ENCODE assay signal across 8 cellular contexts in the genomic region with DNA sequence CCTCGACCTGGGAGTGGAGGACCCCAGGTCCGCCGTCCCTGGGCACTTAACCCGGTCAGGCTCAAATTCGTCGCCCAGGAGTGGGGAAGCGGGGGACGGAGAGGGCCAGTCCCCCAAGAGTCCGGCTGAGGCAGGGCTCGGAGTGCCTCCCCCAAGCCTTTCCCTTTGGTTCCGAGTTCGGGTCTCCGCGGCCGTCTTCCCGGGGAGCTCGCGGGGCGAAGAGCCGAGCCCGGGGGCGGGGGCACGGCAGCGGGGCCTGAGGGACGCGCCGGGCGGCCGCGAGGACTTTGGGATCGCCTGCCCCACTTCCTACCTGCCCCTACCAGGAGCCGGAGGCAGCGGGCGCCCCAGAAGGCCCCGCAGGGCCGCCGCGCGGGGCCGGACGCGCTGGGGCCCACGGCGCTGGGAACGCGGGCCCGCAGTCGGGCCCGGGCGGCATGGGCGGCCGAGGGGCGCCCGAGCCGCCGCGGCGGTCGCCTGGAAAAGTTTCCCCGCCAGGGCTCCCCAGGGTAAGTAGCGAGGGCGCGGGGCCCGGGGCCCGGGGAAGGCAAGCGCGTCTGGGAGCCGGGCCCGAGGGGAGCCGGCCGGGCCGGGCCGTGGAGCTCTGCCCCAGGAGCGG. TPM values are rescaled to one million over a fixed set of nuclear protein-coding genes. Genes with fewer than 3 reads are reported as not detected.
DNase-seq lines count a peak whose midpoint lies in the region; ATAC-seq and TF ChIP-seq lines count a peak whose summit lies in the region.

No MANE protein-coding gene starts in this region.

- no peaks in the 10 kb centered on the region for H3K9me3 Mint-ChIP-seq in activated T-cell treated with anti-CD3 and anti-CD28 coated beads, Interleukin-2, amount 50 U/mL, for 72 hours

- peaks cover 29 to 36% of the 10 kb centered on the region in 2 donors for H3K36me3 Mint-ChIP-seq in activated T-cell treated with anti-CD3 and anti-CD28 coated beads, Interleukin-2, amount 50 U/mL, for 72 hours (ENCODE audit: insufficient read depth in 2 of 2)

- H3K27ac Mint-ChIP-seq in activated T-cell treated with anti-CD3 and anti-CD28 coated beads, Interleukin-2, amount 50 U/mL, for 72 hours, result peak overlapping the region; percentile 100

- peak overlapping the region; percentile 96 to 99 for H3K4me3 Mint-ChIP-seq in activated T-cell treated with anti-CD3 and anti-CD28 coated beads, Interleukin-2, amount 50 U/mL, for 72 hours

- no peak for TF ChIP-seq CTCF in GM12864 (IDR thresholded peaks at IDR 0.05; ENCODE audit: low read depth, low read length, missing control alignments)
- TF ChIP-seq CTCF in foreskin fibroblast (IDR thresholded peaks at IDR 0.05; ENCODE audit: low read depth, low read length), result no peak
- TF ChIP-seq CTCF in ovary (IDR thresholded peaks at IDR 0.05), result no peak

- peak in 1 of 2 donors; percentile 6 for ATAC-seq in activated T-cell treated with anti-CD3 and anti-CD28 coated beads, Interleukin-2, amount 50 U/mL, for 72 hours (replicated peaks in 1 of 2)
- ATAC-seq in GM21423 (IDR thresholded peaks at IDR 0.05; ENCODE audit: unreplicated experiment), result no peak

- intact Hi-C loops in ovary (cut with DNase I), result loop anchor here in 1 of 4 donors (10.0 kb wide), 1 partner anchor 156 kb away; the partner anchor contains the start of gene BLM

- H3K4me1 Mint-ChIP-seq in activated T-cell treated with anti-CD3 and anti-CD28 coated beads, Interleukin-2, amount 50 U/mL, for 72 hours (ENCODE audit: low read depth), result peaks cover 71% of the 10 kb centered on the region

- H3K4me3 ChIP-seq in GM12864 (ENCODE audit: low read depth, low read length) (peak overlapping the region; percentile 66), foreskin fibroblast (ENCODE audit: low read depth in 1 of 2, low read length in 2 of 2) (peak overlapping the region; percentile 74 to 75), ovary (peak overlapping the region; percentile 94)

- H3K27me3 ChIP-seq in ovary, result no peaks in the 10 kb centered on the region

- DNase-seq in GM12864 (ENCODE audit: low read depth), result no peak
- DNase-seq in HT1080 (ENCODE audit: low read depth), result peak; percentile 50
- DNase-seq in activated T-cell treated with anti-CD3 and anti-CD28 coated beads, Interleukin-2, amount 50 U/mL, for 72 hours, result peak in 1 of 2 donors; percentile 51
- peak in 1 of 2 donors; percentile 68 for DNase-seq in foreskin fibroblast
- DNase-seq in ovary, result peak; percentile 38 to 68 (median 57)
- no peak for DNase-seq in COLO829 (ENCODE audit: low spot score)
- DNase-seq in AML-193 (lab: John Stamatoyannopoulos, UW), result no peak

- TF ChIP-seq POLR2A in ovary (IDR thresholded peaks at IDR 0.05), result no peak

- WGBS in ovary, 3 donors, result 0 to 1% (median 0%) methylated on average over 12 to 74 of the region's 74 CpGs

- no peaks in the 10 kb centered on the region for H3K9me3 ChIP-seq in ovary

- no peak for TF ChIP-seq EP300 in ovary (IDR thresholded peaks at IDR 0.05)

- H3K36me3 ChIP-seq in ovary, result no peaks in the 10 kb centered on the region

- peak overlapping the region; percentile 88 to 97 for H3K27ac ChIP-seq in ovary

- H3K4me1 ChIP-seq in ovary (ENCODE audit: insufficient read depth), result peaks cover 15% of the 10 kb centered on the region

- no peaks in the 10 kb centered on the region for H3K27me3 Mint-ChIP-seq in activated T-cell treated with anti-CD3 and anti-CD28 coated beads, Interleukin-2, amount 50 U/mL, for 72 hours (ENCODE audit: low read depth)

RNA-seq across cellular contexts. Expression of gene FURIN, which starts 2.8 kb away (rescaled TPM):
- total RNA-seq in HT1080 (2014; rRNA removed; shearing (Covaris generic)), result 61.6 and 84.3 TPM in 2 replicates
- polyA plus RNA-seq in HT1080 (2015; cell fraction: cytosol; rRNA removed), result 110 and 117 TPM in 2 replicates
- 79.1 TPM in 2 replicates for polyA plus RNA-seq in HT1080 (2015; cell fraction: nucleus; rRNA removed)
- total RNA-seq in activated T-cell treated with anti-CD3 and anti-CD28 coated beads, Interleukin-2, amount 50 U/mL, for 72 hours, result 100 to 1,000 TPM; 604 to 721 TPM
- total RNA-seq in ovary, result 10 to 100 TPM; 17.9 to 38.6 (median 35.1) TPM
- polyA plus RNA-seq in ovary, result 10 to 100 TPM in 1 of 2 donors, 1 to 10 TPM in 1; 6.2 to 33.7 TPM

RNA-seq across cellular contexts. Expression of gene FES, which starts 13.1 kb away (rescaled TPM):
- total RNA-seq in HT1080 (2014; rRNA removed; shearing (Covaris generic)), result 8.8 and 15.0 TPM in 2 replicates
- 4.2 and 4.7 TPM in 2 replicates for polyA plus RNA-seq in HT1080 (2015; cell fraction: cytosol; rRNA removed)
- polyA plus RNA-seq in HT1080 (2015; cell fraction: nucleus; rRNA removed), result 11.7 and 19.0 TPM in 2 replicates
- total RNA-seq in activated T-cell treated with anti-CD3 and anti-CD28 coated beads, Interleukin-2, amount 50 U/mL, for 72 hours, result 10 to 100 TPM; 68.3 to 81.5 TPM
- 10 to 100 TPM; 20.0 to 37.2 (median 24.8) TPM for total RNA-seq in ovary
- 10 to 100 TPM in 1 of 2 donors, 1 to 10 TPM in 1; 2.2 to 25.6 TPM for polyA plus RNA-seq in ovary

RNA-seq across cellular contexts. Expression of gene MAN2A2, which starts 31.9 kb away (rescaled TPM):
- 5.8 and 12.5 TPM in 2 replicates for total RNA-seq in HT1080 (2014; rRNA removed; shearing (Covaris generic))
- polyA plus RNA-seq in HT1080 (2015; cell fraction: cytosol; rRNA removed), result 14.0 and 14.9 TPM in 2 replicates
- 55.9 and 67.6 TPM in 2 replicates for polyA plus RNA-seq in HT1080 (2015; cell fraction: nucleus; rRNA removed)
- 100 to 1,000 TPM; 159 to 190 TPM for total RNA-seq in activated T-cell treated with anti-CD3 and anti-CD28 coated beads, Interleukin-2, amount 50 U/mL, for 72 hours
- total RNA-seq in ovary, result 10 to 100 TPM; 25.3 to 66.5 (median 39.5) TPM
- 10 to 100 TPM; 25.8 to 29.1 TPM for polyA plus RNA-seq in ovary

Comparison
In these comparisons a context has a peak if more than half of its experiments do, and no peak if none do; other contexts are left out.
1. DNase-seq: peak in HT1080 (single experiment) and ovary (5 of 5); none in GM12864 (single experiment), COLO829 (single experiment) and AML-193 (0 of 2).
2. Peak in every context shown above with its lines, with median percentiles within 50 percentile points of each other: H3K4me3 ChIP-seq.